Comparison of ENCODE assay signal across 15 cellular contexts in genomic region chr20:50654899-50655298, GRCh38. TPM values are rescaled to one million over a fixed set of nuclear protein-coding genes. Genes with fewer than 3 reads are reported as not detected.
A peak's percentile ranks its signal among the peaks of the same experiment; 100 is the strongest.
DNase-seq lines count a peak whose midpoint lies in the region; ATAC-seq and TF ChIP-seq lines count a peak whose summit lies in the region.
"Had no signal": no experiment of that assay in that cellular context is flagged by ENCODE, and none has a peak within 500 bp of the region (broad histone marks: within the 10 kb centered on the region; RNA-seq: fewer than 3 reads in every experiment).

No MANE protein-coding gene starts in this region.

- no peaks in the 10 kb centered on the region for H3K36me3 ChIP-seq in ascending aorta

- peak overlapping the region; percentile 21 to 26 for H3K4me3 ChIP-seq in ascending aorta

- H3K27ac ChIP-seq in ascending aorta = no peak overlapping the region

- no peak for TF ChIP-seq CTCF in ascending aorta (IDR thresholded peaks at IDR 0.05)

- peak; percentile 7 for DNase-seq in AG08395 (ENCODE audit: low spot score)
- DNase-seq in ascending aorta (ENCODE audit: low spot score in 2 of 2) = no peak
- no peak for DNase-seq in left ventricle myocardium superior
- no peak for DNase-seq in sciatic nerve (ENCODE audit: low spot score)
- DNase-seq in NCI-H1436 (lab: John Stamatoyannopoulos, UW) = no peak
- no peak for DNase-seq in COR-L47 (lab: John Stamatoyannopoulos, UW)
- DNase-seq in medulla oblongata (ENCODE audit: extremely low spot score) = no peak
- DNase-seq: activated CD4-positive, alpha-beta T cell treated with anti-CD3 and anti-CD28 coated beads, Interleukin-2, amount 50 U/mL, for 1 hour; activated naive CD4-positive, alpha-beta T cell; dermis blood vessel endothelial cell; naive thymus-derived CD4-positive, alpha-beta T cell; NCI-H1436 treated with DMSO at 0.1 percent for 48 hours; NCI-H748 treated with DMSO at 0.1 percent for 48 hours had no signal

- intact Hi-C loops in ascending aorta (cut with DNase I) = no loop called here
- intact Hi-C loops in left ventricle myocardium superior (cut with micrococcal nuclease) = loop anchor here (10.0 kb wide), 1 partner anchor 90 kb away; no protein-coding TSS in a partner anchor
- intact Hi-C loops in sciatic nerve (cut with DNase I) = no loop called here

- ATAC-seq in left ventricle myocardium superior (peak; percentile 20), sciatic nerve (peak; percentile 22), HG02981 (IDR thresholded peaks at IDR 0.05; ENCODE audit: unreplicated experiment) (no peak)
- ATAC-seq: naive thymus-derived CD4-positive, alpha-beta T cell had no signal

- no peaks in the 10 kb centered on the region for H3K27me3 ChIP-seq in ascending aorta

- no peaks in the 10 kb centered on the region for H3K9me3 ChIP-seq in ascending aorta

- peaks cover 0 to 26% of the 10 kb centered on the region in 2 donors for H3K4me1 ChIP-seq in ascending aorta

RNA-seq across cellular contexts. Expression of gene RIPOR3, which starts 36.4 kb away (rescaled TPM):
- 15.1 TPM for total RNA-seq in ascending aorta
- total RNA-seq in left ventricle myocardium superior = 8.0 TPM
- total RNA-seq in sciatic nerve = 26.3 TPM
- total RNA-seq: HT1080 had no signal
